ENCODE assay signal across 2 cellular contexts in genomic region chr20:51650685-51651134, GRCh38.
TF ChIP-seq lines count a peak whose summit lies in the region.

No MANE protein-coding gene starts in this region.

TF ChIP-seq in SK-N-SH treated with all-trans-retinoic acid at 6 μM for 48 hours, 23 proteins besides CTCF, POLR2A, EP300 and RAD21 (continued from another document):
- TF ChIP-seq CREB5 (CRISPR knock-in tag; IDR thresholded peaks at IDR 0.05; ENCODE audit: low read depth) = no peak
- TF ChIP-seq RARB (CRISPR knock-in tag; IDR thresholded peaks at IDR 0.05) = no peak
- no peak for TF ChIP-seq OSR1 (CRISPR knock-in tag; IDR thresholded peaks at IDR 0.05)
- TF ChIP-seq TSHZ2 (CRISPR knock-in tag; IDR thresholded peaks at IDR 0.05) = no peak

TF ChIP-seq in SK-N-SH, 30 proteins besides CTCF, POLR2A, EP300 and RAD21 (continued from another document):
- no peak for TF ChIP-seq ZBTB33 (IDR thresholded peaks at IDR 0.05; ENCODE audit: borderline replicate concordance, low read depth)
- TF ChIP-seq FOXJ3 (CRISPR knock-in tag; IDR thresholded peaks at IDR 0.05) = no peak
